Comparison of ENCODE assay signal across 8 cellular contexts in genomic region chr2:69305712-69306611, GRCh38.
DNase-seq lines count a peak whose midpoint lies in the region; ATAC-seq and TF ChIP-seq lines count a peak whose summit lies in the region.

No MANE protein-coding gene starts in this region.

- no peaks in the 10 kb centered on the region for H3K4me1 ChIP-seq in BE2C
- H3K4me1 ChIP-seq in Loucy (ENCODE audit: insufficient read depth, low read length, poor library complexity, severe bottlenecking): no peaks in the 10 kb centered on the region

- peaks cover 28 to 49% of the 10 kb centered on the region in 2 donors for H3K27me3 Mint-ChIP-seq in effector memory CD8-positive, alpha-beta T cell
- H3K27me3 Mint-ChIP-seq in nephron (ENCODE audit: low read depth): peaks cover 20% of the 10 kb centered on the region

- no peak for DNase-seq in BE2C
- DNase-seq in effector memory CD8-positive, alpha-beta T cell: no peak

- H3K79me2 ChIP-seq in Loucy (ENCODE audit: insufficient read depth, low read length): no peaks in the 10 kb centered on the region

- H3K9ac ChIP-seq in Loucy (ENCODE audit: low read depth, low read length, poor library complexity, severe bottlenecking): peak overlapping the region; percentile 73

- H3K4me3 Mint-ChIP-seq in effector memory CD8-positive, alpha-beta T cell: peak overlapping the region; percentile 74 to 77
- H3K4me3 Mint-ChIP-seq in nephron: peak overlapping the region; percentile 85 to 87 (median 85)

- H2AFZ ChIP-seq in Loucy (ENCODE audit: low read length): peak overlapping the region; percentile 100

- ATAC-seq in effector memory CD8-positive, alpha-beta T cell (replicated peaks): no peak
- ATAC-seq in HG02870 (IDR thresholded peaks at IDR 0.05; ENCODE audit: unreplicated experiment) (no peak), GM18502 (IDR thresholded peaks at IDR 0.05; ENCODE audit: poor library complexity, unreplicated experiment) (no peak), GM19324 (IDR thresholded peaks at IDR 0.05; ENCODE audit: low FRiP score, unreplicated experiment) (no peak), GM21360 (IDR thresholded peaks at IDR 0.05; ENCODE audit: unreplicated experiment) (no peak)

- peaks cover 6% of the 10 kb centered on the region; the same call in 1 of the 2 replicates for H3K27me3 ChIP-seq in BE2C
- no peaks in the 10 kb centered on the region for H3K27me3 ChIP-seq in Loucy (ENCODE audit: insufficient read depth, low read length, poor library complexity, severe bottlenecking)

- no peaks in the 10 kb centered on the region for H3K9me2 ChIP-seq in Loucy (replicated peaks; ENCODE audit: low read depth, low read length)

- H3K9me3 ChIP-seq in BE2C (no peaks in the 10 kb centered on the region), Loucy (ENCODE audit: insufficient read depth, low read depth, low read length) (no peaks in the 10 kb centered on the region)

- peaks cover 16 to 17% of the 10 kb centered on the region in 2 donors for H3K4me1 Mint-ChIP-seq in effector memory CD8-positive, alpha-beta T cell (ENCODE audit: low read depth in 2 of 2)
- peaks cover 44% of the 10 kb centered on the region for H3K4me1 Mint-ChIP-seq in nephron

- H3K36me3 Mint-ChIP-seq in effector memory CD8-positive, alpha-beta T cell (ENCODE audit: insufficient read depth): no peaks in the 10 kb centered on the region
- no peaks in the 10 kb centered on the region for H3K36me3 Mint-ChIP-seq in nephron (ENCODE audit: low read depth)

- peaks cover 0 to 3% of the 10 kb centered on the region in 2 donors for H3K9me3 Mint-ChIP-seq in effector memory CD8-positive, alpha-beta T cell
- peaks cover 2% of the 10 kb centered on the region for H3K9me3 Mint-ChIP-seq in nephron

- H3K36me3 ChIP-seq in BE2C: no peaks in the 10 kb centered on the region
- H3K36me3 ChIP-seq in Loucy (ENCODE audit: insufficient read depth, low read length): no peaks in the 10 kb centered on the region

- no peaks in the 10 kb centered on the region for H3F3A ChIP-seq in Loucy (ENCODE audit: low read depth)

- no peaks in the 10 kb centered on the region for H4K20me1 ChIP-seq in Loucy (ENCODE audit: insufficient read depth, low read length, poor library complexity, severe bottlenecking)

- TF ChIP-seq CTCF in BE2C (IDR thresholded peaks at IDR 0.05; ENCODE audit: low read depth, low read length) (no peak), Loucy (conservative IDR thresholded peaks at IDR 0.05; ENCODE audit: low read length) (no peak), nephron (IDR thresholded peaks at IDR 0.05; ENCODE audit: unreplicated experiment in 3 of 3) (no peak)

- H3K27ac Mint-ChIP-seq in effector memory CD8-positive, alpha-beta T cell: no peak overlapping the region
- H3K27ac Mint-ChIP-seq in nephron: peak overlapping the region; percentile 35 to 80 (median 58)

- H3K4me3 ChIP-seq in BE2C (ENCODE audit: low read depth, low read length) (peak overlapping the region; percentile 56), Loucy (ENCODE audit: low read length, poor library complexity, severe bottlenecking) (peak overlapping the region; percentile 89)

- H3K4me2 ChIP-seq in Loucy (ENCODE audit: low read depth, low read length, poor library complexity, severe bottlenecking): peak overlapping the region; percentile 97

Comparison
In these comparisons a context has a peak if more than half of its experiments do, and no peak if none do; other contexts are left out.
1. H3K27ac Mint-ChIP-seq: peak in nephron (3 of 3); none in effector memory CD8-positive, alpha-beta T cell (0 of 2).